In genomic region chr3:46078712-46079400, GRCh38 we compare ENCODE assay signal across 1 cellular context.
A peak's percentile ranks its signal among the peaks of the same experiment; 100 is the strongest.
TF ChIP-seq lines count a peak whose summit lies in the region.

No MANE protein-coding gene starts in this region.

TF ChIP-seq in K562, 482 proteins besides CTCF, POLR2A, EP300 and RAD21 (continued from another document):
- TF ChIP-seq CTCFL (IDR thresholded peaks at IDR 0.05; ENCODE audit: borderline replicate concordance, insufficient read depth, low read depth, low read length, poor library complexity, severe bottlenecking), result peak; percentile 86
- 0 out of 2 replicates have a peak, but pooled peaks have one; percentile 20 for TF ChIP-seq MAFG (tag; conservative IDR thresholded peaks at IDR 0.05)
- no peak for TF ChIP-seq REST (CRISPR knock-in tag; IDR thresholded peaks at IDR 0.05; ENCODE audit: low read depth)
- no peak for TF ChIP-seq NCOA1 (IDR thresholded peaks at IDR 0.05; ENCODE audit: low read depth)
- TF ChIP-seq XRCC5 (IDR thresholded peaks at IDR 0.05; ENCODE audit: low read depth, low read length), result peak; percentile 30
- TF ChIP-seq TCF3 (CRISPR knock-in tag; IDR thresholded peaks at IDR 0.05), result 0 out of 2 replicates have a peak, but pooled peaks have one; percentile 7
- TF ChIP-seq KLF6 (CRISPR knock-in tag; IDR thresholded peaks at IDR 0.05; ENCODE audit: borderline replicate concordance), result no peak
- no peak for TF ChIP-seq FIP1L1 (IDR thresholded peaks at IDR 0.05; ENCODE audit: low read depth, low read length, poor library complexity, severe bottlenecking)
- no peak for TF ChIP-seq HNRNPUL1 (IDR thresholded peaks at IDR 0.05; ENCODE audit: low read length)
- TF ChIP-seq PYGO2 (tag; IDR thresholded peaks at IDR 0.05), result no peak
- no peak for TF ChIP-seq ZKSCAN8 (CRISPR knock-in tag; IDR thresholded peaks at IDR 0.05)
- TF ChIP-seq POU5F1 (IDR thresholded peaks at IDR 0.05; ENCODE audit: borderline replicate concordance, low read depth, low read length, partially characterized antibody), result no peak
- TF ChIP-seq RHOXF2B (CRISPR knock-in tag; conservative IDR thresholded peaks at IDR 0.05), result no peak
- TF ChIP-seq TFAP4 (CRISPR knock-in tag; IDR thresholded peaks at IDR 0.05; ENCODE audit: borderline replicate concordance), result no peak
- TF ChIP-seq STAG1 (CRISPR knock-in tag; IDR thresholded peaks at IDR 0.05; ENCODE audit: borderline replicate concordance), result peak; percentile 97
- TF ChIP-seq TCF15 (CRISPR knock-in tag; IDR thresholded peaks at IDR 0.05), result no peak
- TF ChIP-seq DIDO1 (tag; IDR thresholded peaks at IDR 0.05; ENCODE audit: low read depth), result no peak
- TF ChIP-seq JUNB (CRISPR knock-in tag; conservative IDR thresholded peaks at IDR 0.05), result no peak; the same call in 1 of the 2 replicates
- TF ChIP-seq L3MBTL2 (IDR thresholded peaks at IDR 0.05), result 0 out of 2 replicates have a peak, but pooled peaks have one; percentile 51
- no peak for TF ChIP-seq U2AF2 (optimal IDR thresholded peaks at IDR 0.05; ENCODE audit: low read depth, low read length)
- TF ChIP-seq PHF20 (IDR thresholded peaks at IDR 0.05; ENCODE audit: partially characterized antibody), result no peak
- TF ChIP-seq SOX6 (IDR thresholded peaks at IDR 0.05), result 0 out of 2 replicates have a peak, but pooled peaks have one; percentile 53
- TF ChIP-seq ZNF253 (CRISPR knock-in tag; conservative IDR thresholded peaks at IDR 0.05), result no peak
- peak; percentile 34 to 36; a peak in 1 of 4 replicates for TF ChIP-seq TEAD1 (CRISPR knock-in tag; IDR thresholded peaks at IDR 0.05)
- TF ChIP-seq ESRRA (IDR thresholded peaks at IDR 0.05; ENCODE audit: borderline replicate concordance, low read depth), result peak; percentile 29; the same call in 1 of the 2 replicates
- TF ChIP-seq MXI1 (IDR thresholded peaks at IDR 0.05; ENCODE audit: low read depth, low read length), result no peak
- TF ChIP-seq ZNF232 (CRISPR knock-in tag; IDR thresholded peaks at IDR 0.05), result no peak
- no peak for TF ChIP-seq CBFA2T2 (conservative IDR thresholded peaks at IDR 0.05)
- TF ChIP-seq POLR2AphosphoS5 (IDR thresholded peaks at IDR 0.05; ENCODE audit: control insufficient read depth, insufficient read depth, low read depth, low read length), result no peak
- peak; percentile 15 for TF ChIP-seq TBP (optimal IDR thresholded peaks at IDR 0.05; ENCODE audit: low read depth, low read length)
- TF ChIP-seq ZC3H11A (IDR thresholded peaks at IDR 0.05; ENCODE audit: low read depth, low read length), result no peak
- peak; percentile 20; the same call in 1 of the 2 replicates for TF ChIP-seq MAFK (IDR thresholded peaks at IDR 0.05; ENCODE audit: low read length)
- TF ChIP-seq ATF3 (IDR thresholded peaks at IDR 0.05), result no peak
- TF ChIP-seq ATF3 (CRISPR knock-in tag; conservative IDR thresholded peaks at IDR 0.05), result 0 out of 2 replicates have a peak, but pooled peaks have one; percentile 37
- no peak for TF ChIP-seq GTF2E2 (tag; IDR thresholded peaks at IDR 0.05)
- no peak for TF ChIP-seq ZBTB40 (IDR thresholded peaks at IDR 0.05)
- no peak for TF ChIP-seq ZBTB40 (CRISPR knock-in tag; IDR thresholded peaks at IDR 0.05)
- no peak for TF ChIP-seq ZBTB7A (IDR thresholded peaks at IDR 0.05; ENCODE audit: borderline replicate concordance, control insufficient read depth, low read depth, low read length)
- 0 out of 2 replicates have a peak, but pooled peaks have one; percentile 52 for TF ChIP-seq HMGXB4 (CRISPR knock-in tag; IDR thresholded peaks at IDR 0.05)
- 0 out of 2 replicates have a peak, but pooled peaks have one; percentile 8 for TF ChIP-seq SMAD3 (CRISPR knock-in tag; conservative IDR thresholded peaks at IDR 0.05)
- TF ChIP-seq RBM39 (optimal IDR thresholded peaks at IDR 0.05; ENCODE audit: low read depth, low read length), result no peak
- no peak for TF ChIP-seq PHF8 (IDR thresholded peaks at IDR 0.05; ENCODE audit: borderline replicate concordance, low read length)
- no peak for TF ChIP-seq ZNF133 (CRISPR knock-in tag; IDR thresholded peaks at IDR 0.05)
